ENCODE assay signal across 1 cellular context in genomic region chr5:96935556-96936430, GRCh38.
TF ChIP-seq lines count a peak whose summit lies in the region.

TSS of gene LNPEP (plus strand) at chr5:96936080. CDS start at chr5:96936156, 76 bp downstream.

TF ChIP-seq in K562, 482 proteins besides CTCF, POLR2A, EP300 and RAD21 (continued from another document and continues in another):
- TF ChIP-seq BCL6 (CRISPR knock-in tag; IDR thresholded peaks at IDR 0.05), result no peak
- TF ChIP-seq THAP7 (CRISPR knock-in tag; IDR thresholded peaks at IDR 0.05), result no peak
- no peak for TF ChIP-seq CREBBP (IDR thresholded peaks at IDR 0.05; ENCODE audit: low read depth, low read length)
- TF ChIP-seq TAF1 (IDR thresholded peaks at IDR 0.05; ENCODE audit: control insufficient read depth, extremely low read depth, insufficient read depth, low read length, severe bottlenecking), result peak; percentile 71
- no peak for TF ChIP-seq CHD1 (IDR thresholded peaks at IDR 0.05; ENCODE audit: low read length)
- no peak; the same call in 1 of the 2 replicates for TF ChIP-seq NFE2 (IDR thresholded peaks at IDR 0.05; ENCODE audit: low read depth)
- TF ChIP-seq, protein P1, sequence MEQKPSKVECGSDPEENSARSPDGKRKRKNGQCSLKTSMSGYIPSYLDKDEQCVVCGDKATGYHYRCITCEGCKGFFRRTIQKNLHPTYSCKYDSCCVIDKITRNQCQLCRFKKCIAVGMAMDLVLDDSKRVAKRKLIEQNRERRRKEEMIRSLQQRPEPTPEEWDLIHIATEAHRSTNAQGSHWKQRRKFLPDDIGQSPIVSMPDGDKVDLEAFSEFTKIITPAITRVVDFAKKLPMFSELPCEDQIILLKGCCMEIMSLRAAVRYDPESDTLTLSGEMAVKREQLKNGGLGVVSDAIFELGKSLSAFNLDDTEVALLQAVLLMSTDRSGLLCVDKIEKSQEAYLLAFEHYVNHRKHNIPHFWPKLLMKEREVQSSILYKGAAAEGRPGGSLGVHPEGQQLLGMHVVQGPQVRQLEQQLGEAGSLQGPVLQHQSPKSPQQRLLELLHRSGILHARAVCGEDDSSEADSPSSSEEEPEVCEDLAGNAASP (IDR thresholded peaks at IDR 0.05), result no peak
- TF ChIP-seq CCNT2 (IDR thresholded peaks at IDR 0.05; ENCODE audit: borderline replicate concordance, extremely low read depth, insufficient read length, low read depth, low read length), result peak; percentile 88
- no peak for TF ChIP-seq ZEB2 (IDR thresholded peaks at IDR 0.05)
- 0 out of 2 replicates have a peak, but pooled peaks have one; percentile 15 for TF ChIP-seq BCOR (IDR thresholded peaks at IDR 0.05)
- TF ChIP-seq, protein P2, sequence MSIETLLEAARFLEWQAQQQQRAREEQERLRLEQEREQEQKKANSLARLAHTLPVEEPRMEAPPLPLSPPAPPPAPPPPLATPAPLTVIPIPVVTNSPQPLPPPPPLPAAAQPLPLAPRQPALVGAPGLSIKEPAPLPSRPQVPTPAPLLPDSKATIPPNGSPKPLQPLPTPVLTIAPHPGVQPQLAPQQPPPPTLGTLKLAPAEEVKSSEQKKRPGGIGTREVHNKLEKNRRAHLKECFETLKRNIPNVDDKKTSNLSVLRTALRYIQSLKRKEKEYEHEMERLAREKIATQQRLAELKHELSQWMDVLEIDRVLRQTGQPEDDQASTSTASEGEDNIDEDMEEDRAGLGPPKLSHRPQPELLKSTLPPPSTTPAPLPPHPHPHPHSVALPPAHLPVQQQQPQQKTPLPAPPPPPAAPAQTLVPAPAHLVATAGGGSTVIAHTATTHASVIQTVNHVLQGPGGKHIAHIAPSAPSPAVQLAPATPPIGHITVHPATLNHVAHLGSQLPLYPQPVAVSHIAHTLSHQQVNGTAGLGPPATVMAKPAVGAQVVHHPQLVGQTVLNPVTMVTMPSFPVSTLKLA (conservative IDR thresholded peaks at IDR 0.05), result peak; percentile 67 to 68; a peak in 3 of 4 replicates
- TF ChIP-seq LCOR (CRISPR knock-in tag; IDR thresholded peaks at IDR 0.05), result no peak
- TF ChIP-seq, protein P3, sequence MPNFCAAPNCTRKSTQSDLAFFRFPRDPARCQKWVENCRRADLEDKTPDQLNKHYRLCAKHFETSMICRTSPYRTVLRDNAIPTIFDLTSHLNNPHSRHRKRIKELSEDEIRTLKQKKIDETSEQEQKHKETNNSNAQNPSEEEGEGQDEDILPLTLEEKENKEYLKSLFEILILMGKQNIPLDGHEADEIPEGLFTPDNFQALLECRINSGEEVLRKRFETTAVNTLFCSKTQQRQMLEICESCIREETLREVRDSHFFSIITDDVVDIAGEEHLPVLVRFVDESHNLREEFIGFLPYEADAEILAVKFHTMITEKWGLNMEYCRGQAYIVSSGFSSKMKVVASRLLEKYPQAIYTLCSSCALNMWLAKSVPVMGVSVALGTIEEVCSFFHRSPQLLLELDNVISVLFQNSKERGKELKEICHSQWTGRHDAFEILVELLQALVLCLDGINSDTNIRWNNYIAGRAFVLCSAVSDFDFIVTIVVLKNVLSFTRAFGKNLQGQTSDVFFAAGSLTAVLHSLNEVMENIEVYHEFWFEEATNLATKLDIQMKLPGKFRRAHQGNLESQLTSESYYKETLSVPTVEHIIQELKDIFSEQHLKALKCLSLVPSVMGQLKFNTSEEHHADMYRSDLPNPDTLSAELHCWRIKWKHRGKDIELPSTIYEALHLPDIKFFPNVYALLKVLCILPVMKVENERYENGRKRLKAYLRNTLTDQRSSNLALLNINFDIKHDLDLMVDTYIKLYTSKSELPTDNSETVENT (CRISPR knock-in tag; IDR thresholded peaks at IDR 0.05), result peak; percentile 67; the same call in 1 of the 2 replicates
- TF ChIP-seq TEAD4 (IDR thresholded peaks at IDR 0.05; ENCODE audit: low read length), result no peak; the same call in 1 of the 2 replicates
- no peak for TF ChIP-seq TEAD4 (CRISPR knock-in tag; IDR thresholded peaks at IDR 0.05; ENCODE audit: borderline replicate concordance)
- TF ChIP-seq MTA1 (IDR thresholded peaks at IDR 0.05; ENCODE audit: borderline replicate concordance), result no peak
- no peak for TF ChIP-seq ZC3H8 (IDR thresholded peaks at IDR 0.05)
- no peak for TF ChIP-seq ZNF354B (CRISPR knock-in tag; IDR thresholded peaks at IDR 0.05)
- 0 out of 2 replicates have a peak, but pooled peaks have one; percentile 27 for TF ChIP-seq ZNF384 (IDR thresholded peaks at IDR 0.05; ENCODE audit: low read depth, low read length)
- TF ChIP-seq POLR2AphosphoS2 (IDR thresholded peaks at IDR 0.05; ENCODE audit: low read length), result no peak
- peak; percentile 79 to 92 for TF ChIP-seq E2F6 (IDR thresholded peaks at IDR 0.05; ENCODE audit: borderline replicate concordance in 1 of 2, extremely low read depth in 1 of 2, insufficient read depth in 1 of 2, insufficient read length in 1 of 2, low read depth in 1 of 2, low read length in 1 of 2, poor library complexity in 1 of 2, severe bottlenecking in 1 of 2)
- peak; percentile 87 for TF ChIP-seq ATF6 (CRISPR knock-in tag; IDR thresholded peaks at IDR 0.05)
- no peak for TF ChIP-seq MYBL2 (IDR thresholded peaks at IDR 0.05; ENCODE audit: low read depth)
- TF ChIP-seq MYBL2 (CRISPR knock-in tag; IDR thresholded peaks at IDR 0.05; ENCODE audit: borderline replicate concordance), result no peak
- peak; percentile 94 for TF ChIP-seq MYNN (IDR thresholded peaks at IDR 0.05)
- no peak for TF ChIP-seq MYNN (CRISPR knock-in tag; IDR thresholded peaks at IDR 0.05)
- TF ChIP-seq, protein P4, sequence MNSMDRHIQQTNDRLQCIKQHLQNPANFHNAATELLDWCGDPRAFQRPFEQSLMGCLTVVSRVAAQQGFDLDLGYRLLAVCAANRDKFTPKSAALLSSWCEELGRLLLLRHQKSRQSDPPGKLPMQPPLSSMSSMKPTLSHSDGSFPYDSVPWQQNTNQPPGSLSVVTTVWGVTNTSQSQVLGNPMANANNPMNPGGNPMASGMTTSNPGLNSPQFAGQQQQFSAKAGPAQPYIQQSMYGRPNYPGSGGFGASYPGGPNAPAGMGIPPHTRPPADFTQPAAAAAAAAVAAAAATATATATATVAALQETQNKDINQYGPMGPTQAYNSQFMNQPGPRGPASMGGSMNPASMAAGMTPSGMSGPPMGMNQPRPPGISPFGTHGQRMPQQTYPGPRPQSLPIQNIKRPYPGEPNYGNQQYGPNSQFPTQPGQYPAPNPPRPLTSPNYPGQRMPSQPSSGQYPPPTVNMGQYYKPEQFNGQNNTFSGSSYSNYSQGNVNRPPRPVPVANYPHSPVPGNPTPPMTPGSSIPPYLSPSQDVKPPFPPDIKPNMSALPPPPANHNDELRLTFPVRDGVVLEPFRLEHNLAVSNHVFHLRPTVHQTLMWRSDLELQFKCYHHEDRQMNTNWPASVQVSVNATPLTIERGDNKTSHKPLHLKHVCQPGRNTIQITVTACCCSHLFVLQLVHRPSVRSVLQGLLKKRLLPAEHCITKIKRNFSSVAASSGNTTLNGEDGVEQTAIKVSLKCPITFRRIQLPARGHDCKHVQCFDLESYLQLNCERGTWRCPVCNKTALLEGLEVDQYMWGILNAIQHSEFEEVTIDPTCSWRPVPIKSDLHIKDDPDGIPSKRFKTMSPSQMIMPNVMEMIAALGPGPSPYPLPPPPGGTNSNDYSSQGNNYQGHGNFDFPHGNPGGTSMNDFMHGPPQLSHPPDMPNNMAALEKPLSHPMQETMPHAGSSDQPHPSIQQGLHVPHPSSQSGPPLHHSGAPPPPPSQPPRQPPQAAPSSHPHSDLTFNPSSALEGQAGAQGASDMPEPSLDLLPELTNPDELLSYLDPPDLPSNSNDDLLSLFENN (IDR thresholded peaks at IDR 0.05; ENCODE audit: low read depth in 2 of 2, low read length in 2 of 2), result peak in 1 of 2 experiments; percentile 64; a peak in 1 of 4 replicates
- TF ChIP-seq THRAP3 (IDR thresholded peaks at IDR 0.05; ENCODE audit: borderline replicate concordance), result no peak
- TF ChIP-seq EP400 (IDR thresholded peaks at IDR 0.05), result peak; percentile 39
- TF ChIP-seq, protein P5, sequence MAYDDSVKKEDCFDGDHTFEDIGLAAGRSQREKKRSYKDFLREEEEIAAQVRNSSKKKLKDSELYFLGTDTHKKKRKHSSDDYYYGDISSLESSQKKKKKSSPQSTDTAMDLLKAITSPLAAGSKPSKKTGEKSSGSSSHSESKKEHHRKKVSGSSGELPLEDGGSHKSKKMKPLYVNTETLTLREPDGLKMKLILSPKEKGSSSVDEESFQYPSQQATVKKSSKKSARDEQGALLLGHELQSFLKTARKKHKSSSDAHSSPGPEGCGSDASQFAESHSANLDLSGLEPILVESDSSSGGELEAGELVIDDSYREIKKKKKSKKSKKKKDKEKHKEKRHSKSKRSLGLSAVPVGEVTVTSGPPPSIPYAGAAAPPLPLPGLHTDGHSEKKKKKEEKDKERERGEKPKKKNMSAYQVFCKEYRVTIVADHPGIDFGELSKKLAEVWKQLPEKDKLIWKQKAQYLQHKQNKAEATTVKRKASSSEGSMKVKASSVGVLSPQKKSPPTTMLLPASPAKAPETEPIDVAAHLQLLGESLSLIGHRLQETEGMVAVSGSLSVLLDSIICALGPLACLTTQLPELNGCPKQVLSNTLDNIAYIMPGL (CRISPR knock-in tag; IDR thresholded peaks at IDR 0.05), result no peak
- peak; percentile 54 to 59; a peak in 2 of 4 replicates for TF ChIP-seq TBL1XR1 (IDR thresholded peaks at IDR 0.05; ENCODE audit: low read length in 2 of 2)
- TF ChIP-seq ZNF133 (CRISPR knock-in tag; IDR thresholded peaks at IDR 0.05), result no peak
- TF ChIP-seq, protein P6, sequence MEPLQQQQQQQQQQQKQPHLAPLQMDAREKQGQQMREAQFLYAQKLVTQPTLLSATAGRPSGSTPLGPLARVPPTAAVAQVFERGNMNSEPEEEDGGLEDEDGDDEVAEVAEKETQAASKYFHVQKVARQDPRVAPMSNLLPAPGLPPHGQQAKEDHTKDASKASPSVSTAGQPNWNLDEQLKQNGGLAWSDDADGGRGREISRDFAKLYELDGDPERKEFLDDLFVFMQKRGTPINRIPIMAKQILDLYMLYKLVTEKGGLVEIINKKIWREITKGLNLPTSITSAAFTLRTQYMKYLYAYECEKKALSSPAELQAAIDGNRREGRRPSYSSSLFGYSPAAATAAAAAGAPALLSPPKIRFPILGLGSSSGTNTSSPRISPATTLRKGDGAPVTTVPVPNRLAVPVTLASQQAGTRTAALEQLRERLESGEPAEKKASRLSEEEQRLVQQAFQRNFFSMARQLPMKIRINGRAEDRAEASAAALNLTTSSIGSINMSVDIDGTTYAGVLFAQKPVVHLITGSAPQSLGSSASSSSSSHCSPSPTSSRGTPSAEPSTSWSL (CRISPR knock-in tag; IDR thresholded peaks at IDR 0.05; ENCODE audit: borderline replicate concordance), result no peak
- TF ChIP-seq NRF1 (conservative IDR thresholded peaks at IDR 0.05 in 1 of 2, IDR thresholded peaks at IDR 0.05 in 1 of 2), result peak; percentile 87 to 89
- TF ChIP-seq FOXA1 (IDR thresholded peaks at IDR 0.05; ENCODE audit: borderline replicate concordance), result no peak
- TF ChIP-seq MBD2 (IDR thresholded peaks at IDR 0.05; ENCODE audit: borderline replicate concordance, low read depth), result peak; percentile 49; the same call in 1 of the 2 replicates
- TF ChIP-seq NFIX (CRISPR knock-in tag; IDR thresholded peaks at IDR 0.05; ENCODE audit: low read depth), result no peak
- no peak for TF ChIP-seq ZNF764 (CRISPR knock-in tag; IDR thresholded peaks at IDR 0.05; ENCODE audit: low read depth)
- TF ChIP-seq POLR2G (IDR thresholded peaks at IDR 0.05; ENCODE audit: low read depth, low read length), result peak; percentile 83
- peak; percentile 76 for TF ChIP-seq CTBP1 (IDR thresholded peaks at IDR 0.05; ENCODE audit: borderline replicate concordance)
